ENCODE assay signal across 1 cellular context in the genomic region with DNA sequence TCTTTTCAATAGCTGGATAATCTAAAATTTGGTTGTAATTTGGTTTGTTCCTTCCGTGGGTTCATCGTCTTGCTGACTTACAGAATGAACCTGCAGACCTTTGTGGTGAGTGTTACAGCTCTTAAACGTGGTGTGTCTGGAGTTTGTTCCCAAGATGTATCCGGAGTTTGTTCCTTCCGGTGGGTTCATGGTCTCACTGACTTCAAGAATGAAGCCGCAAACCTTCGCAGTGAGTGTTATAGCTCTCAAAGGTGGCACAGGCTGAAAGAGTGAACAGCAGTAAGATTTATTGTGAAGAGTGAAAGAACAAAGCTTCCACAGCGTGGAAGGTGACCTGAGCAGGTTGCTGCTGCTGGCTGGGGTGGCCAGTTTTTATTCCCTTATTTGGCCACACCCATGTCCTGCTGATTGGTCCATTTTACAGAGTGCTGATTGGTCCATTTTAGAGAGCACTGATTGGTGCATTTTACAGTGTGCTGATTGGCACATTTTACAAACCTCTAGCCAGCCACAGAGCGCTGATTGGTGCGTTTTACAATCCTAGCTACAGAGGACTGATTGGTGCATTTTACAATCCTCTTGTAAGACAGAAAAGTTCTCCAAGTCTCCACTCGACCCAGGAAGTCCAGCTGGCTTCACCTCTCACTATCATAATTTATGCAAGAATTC.
TF ChIP-seq lines count a peak whose summit lies in the region.

No MANE protein-coding gene starts in this region.

TF ChIP-seq in HepG2, 621 proteins besides CTCF, POLR2A, EP300 and RAD21 (continued from another document):
- TF ChIP-seq, protein P1, sequence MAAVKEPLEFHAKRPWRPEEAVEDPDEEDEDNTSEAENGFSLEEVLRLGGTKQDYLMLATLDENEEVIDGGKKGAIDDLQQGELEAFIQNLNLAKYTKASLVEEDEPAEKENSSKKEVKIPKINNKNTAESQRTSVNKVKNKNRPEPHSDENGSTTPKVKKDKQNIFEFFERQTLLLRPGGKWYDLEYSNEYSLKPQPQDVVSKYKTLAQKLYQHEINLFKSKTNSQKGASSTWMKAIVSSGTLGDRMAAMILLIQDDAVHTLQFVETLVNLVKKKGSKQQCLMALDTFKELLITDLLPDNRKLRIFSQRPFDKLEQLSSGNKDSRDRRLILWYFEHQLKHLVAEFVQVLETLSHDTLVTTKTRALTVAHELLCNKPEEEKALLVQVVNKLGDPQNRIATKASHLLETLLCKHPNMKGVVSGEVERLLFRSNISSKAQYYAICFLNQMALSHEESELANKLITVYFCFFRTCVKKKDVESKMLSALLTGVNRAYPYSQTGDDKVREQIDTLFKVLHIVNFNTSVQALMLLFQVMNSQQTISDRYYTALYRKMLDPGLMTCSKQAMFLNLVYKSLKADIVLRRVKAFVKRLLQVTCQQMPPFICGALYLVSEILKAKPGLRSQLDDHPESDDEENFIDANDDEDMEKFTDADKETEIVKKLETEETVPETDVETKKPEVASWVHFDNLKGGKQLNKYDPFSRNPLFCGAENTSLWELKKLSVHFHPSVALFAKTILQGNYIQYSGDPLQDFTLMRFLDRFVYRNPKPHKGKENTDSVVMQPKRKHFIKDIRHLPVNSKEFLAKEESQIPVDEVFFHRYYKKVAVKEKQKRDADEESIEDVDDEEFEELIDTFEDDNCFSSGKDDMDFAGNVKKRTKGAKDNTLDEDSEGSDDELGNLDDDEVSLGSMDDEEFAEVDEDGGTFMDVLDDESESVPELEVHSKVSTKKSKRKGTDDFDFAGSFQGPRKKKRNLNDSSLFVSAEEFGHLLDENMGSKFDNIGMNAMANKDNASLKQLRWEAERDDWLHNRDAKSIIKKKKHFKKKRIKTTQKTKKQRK (IDR thresholded peaks at IDR 0.05; ENCODE audit: low read length), result no peak
- TF ChIP-seq NFYC (CRISPR knock-in tag; IDR thresholded peaks at IDR 0.05), result peak; percentile 63
- TF ChIP-seq SNRNP70 (IDR thresholded peaks at IDR 0.05; ENCODE audit: low read depth, low read length), result no peak
- TF ChIP-seq, protein P2, sequence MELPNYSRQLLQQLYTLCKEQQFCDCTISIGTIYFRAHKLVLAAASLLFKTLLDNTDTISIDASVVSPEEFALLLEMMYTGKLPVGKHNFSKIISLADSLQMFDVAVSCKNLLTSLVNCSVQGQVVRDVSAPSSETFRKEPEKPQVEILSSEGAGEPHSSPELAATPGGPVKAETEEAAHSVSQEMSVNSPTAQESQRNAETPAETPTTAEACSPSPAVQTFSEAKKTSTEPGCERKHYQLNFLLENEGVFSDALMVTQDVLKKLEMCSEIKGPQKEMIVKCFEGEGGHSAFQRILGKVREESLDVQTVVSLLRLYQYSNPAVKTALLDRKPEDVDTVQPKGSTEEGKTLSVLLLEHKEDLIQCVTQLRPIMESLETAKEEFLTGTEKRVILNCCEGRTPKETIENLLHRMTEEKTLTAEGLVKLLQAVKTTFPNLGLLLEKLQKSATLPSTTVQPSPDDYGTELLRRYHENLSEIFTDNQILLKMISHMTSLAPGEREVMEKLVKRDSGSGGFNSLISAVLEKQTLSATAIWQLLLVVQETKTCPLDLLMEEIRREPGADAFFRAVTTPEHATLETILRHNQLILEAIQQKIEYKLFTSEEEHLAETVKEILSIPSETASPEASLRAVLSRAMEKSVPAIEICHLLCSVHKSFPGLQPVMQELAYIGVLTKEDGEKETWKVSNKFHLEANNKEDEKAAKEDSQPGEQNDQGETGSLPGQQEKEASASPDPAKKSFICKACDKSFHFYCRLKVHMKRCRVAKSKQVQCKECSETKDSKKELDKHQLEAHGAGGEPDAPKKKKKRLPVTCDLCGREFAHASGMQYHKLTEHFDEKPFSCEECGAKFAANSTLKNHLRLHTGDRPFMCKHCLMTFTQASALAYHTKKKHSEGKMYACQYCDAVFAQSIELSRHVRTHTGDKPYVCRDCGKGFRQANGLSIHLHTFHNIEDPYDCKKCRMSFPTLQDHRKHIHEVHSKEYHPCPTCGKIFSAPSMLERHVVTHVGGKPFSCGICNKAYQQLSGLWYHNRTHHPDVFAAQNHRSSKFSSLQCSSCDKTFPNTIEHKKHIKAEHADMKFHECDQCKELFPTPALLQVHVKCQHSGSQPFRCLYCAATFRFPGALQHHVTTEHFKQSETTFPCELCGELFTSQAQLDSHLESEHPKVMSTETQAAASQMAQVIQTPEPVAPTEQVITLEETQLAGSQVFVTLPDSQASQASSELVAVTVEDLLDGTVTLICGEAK (IDR thresholded peaks at IDR 0.05), result no peak
- TF ChIP-seq, protein P2 (CRISPR knock-in tag; IDR thresholded peaks at IDR 0.05), result no peak
- 0 out of 4 replicates have a peak, but pooled peaks of 1 of the 2 experiments have one; percentile 3 for TF ChIP-seq MAFK (conservative IDR thresholded peaks at IDR 0.05 in 1 of 2, IDR thresholded peaks at IDR 0.05 in 1 of 2; ENCODE audit: low read length in 2 of 2)
- no peak for TF ChIP-seq ZNF792 (CRISPR knock-in tag; IDR thresholded peaks at IDR 0.05)
- TF ChIP-seq SP2 (CRISPR knock-in tag; IDR thresholded peaks at IDR 0.05), result no peak
- no peak for TF ChIP-seq MYNN (CRISPR knock-in tag; IDR thresholded peaks at IDR 0.05; ENCODE audit: low read depth)
- TF ChIP-seq NFYB (CRISPR knock-in tag; IDR thresholded peaks at IDR 0.05), result peak; percentile 72
- TF ChIP-seq TIGD3 (CRISPR knock-in tag; IDR thresholded peaks at IDR 0.05; ENCODE audit: borderline replicate concordance), result no peak
- TF ChIP-seq TP53 (CRISPR knock-in tag; conservative IDR thresholded peaks at IDR 0.05), result no peak
- TF ChIP-seq SMYD3 (CRISPR knock-in tag; IDR thresholded peaks at IDR 0.05), result no peak
- no peak for TF ChIP-seq ZNF790 (CRISPR knock-in tag; IDR thresholded peaks at IDR 0.05; ENCODE audit: borderline replicate concordance)
- TF ChIP-seq PHF20 (CRISPR knock-in tag; IDR thresholded peaks at IDR 0.05), result no peak
